ENCODE assay signal across 14 cellular contexts in genomic region chr19:54469496-54469934, GRCh38. TPM values are rescaled to one million over a fixed set of nuclear protein-coding genes. Genes with fewer than 3 reads are reported as not detected.
DNase-seq lines count a peak whose midpoint lies in the region; ATAC-seq and TF ChIP-seq lines count a peak whose summit lies in the region.
"Had no signal": no experiment of that assay in that cellular context is flagged by ENCODE, and none has a peak within 500 bp of the region (broad histone marks: within the 10 kb centered on the region; RNA-seq: fewer than 3 reads in every experiment).

No MANE protein-coding gene starts in this region.

- H3K4me3 Mint-ChIP-seq in endodermal cell: no peak overlapping the region

- H3K9me3 ChIP-seq in endodermal cell (ENCODE audit: control insufficient read depth, low read length) (no peaks in the 10 kb centered on the region), lung (ENCODE audit: control insufficient read depth in 2 of 2, insufficient read depth in 1 of 2, low read length in 1 of 2) (no peaks in the 10 kb centered on the region), upper lobe of right lung (no peaks in the 10 kb centered on the region)
- H3K9me3 ChIP-seq: ascending aorta had no signal

- H3K36me3 Mint-ChIP-seq in endodermal cell (ENCODE audit: low read depth): no peaks in the 10 kb centered on the region

- H3K9ac ChIP-seq in endodermal cell (ENCODE audit: extremely low read depth, low read length, poor library complexity, severe bottlenecking): no peak overlapping the region

- no peaks in the 10 kb centered on the region for H3K4me1 Mint-ChIP-seq in endodermal cell

- intact Hi-C loops in upper lobe of right lung (cut with DNase I): no loop called here

- H3K4me1 ChIP-seq in endodermal cell (ENCODE audit: control insufficient read depth, insufficient read depth, low read length): no peaks in the 10 kb centered on the region
- peaks cover 0 to 5% of the 10 kb centered on the region in 2 donors for H3K4me1 ChIP-seq in lung (ENCODE audit: control insufficient read depth in 2 of 2, insufficient read depth in 2 of 2, low read length in 2 of 2)
- H3K4me1 ChIP-seq in upper lobe of right lung: peaks cover 32% of the 10 kb centered on the region

- H3K27me3 ChIP-seq in endodermal cell (ENCODE audit: control insufficient read depth, insufficient read depth, low read length, poor library complexity, severe bottlenecking) (peaks cover 33% of the 10 kb centered on the region), lung (ENCODE audit: control insufficient read depth, insufficient read depth) (no peaks in the 10 kb centered on the region), upper lobe of right lung (peaks cover 24% of the 10 kb centered on the region)
- H3K27me3 ChIP-seq: ascending aorta had no signal

- no peak for ATAC-seq in lung (ENCODE audit: insufficient read depth, low FRiP score)
- ATAC-seq in upper lobe of right lung: no peak
- no peak for ATAC-seq in HG02938 (IDR thresholded peaks at IDR 0.05; ENCODE audit: unreplicated experiment)

- peaks cover 65% of the 10 kb centered on the region for H3K27me3 Mint-ChIP-seq in endodermal cell (ENCODE audit: insufficient read depth)

- H3K36me3 ChIP-seq in endodermal cell (ENCODE audit: control insufficient read depth, insufficient read depth, low read length) (no peaks in the 10 kb centered on the region), lung (ENCODE audit: control insufficient read depth in 2 of 2, insufficient read depth in 2 of 2, low read length in 2 of 2) (no peaks in the 10 kb centered on the region), upper lobe of right lung (no peaks in the 10 kb centered on the region)

- 59 to 74% methylated on average over 5 to 8 of the region's 8 CpGs for WGBS in endodermal cell (ENCODE audit: insufficient coverage in 1 of 2, insufficient read length in 1 of 2), 2 experiments
- 43 to 70% methylated on average over 8 of the region's 8 CpGs for WGBS in lung, 2 donors

- peak; percentile 16 for DNase-seq in NCI-H82 (lab: John Stamatoyannopoulos, UW)
- DNase-seq in NCI-H82 treated with DMSO at 0.1 percent for 48 hours (lab: John Stamatoyannopoulos, UW; ENCODE audit: unreplicated experiment): no peak
- peak; percentile 47 for DNase-seq in endodermal cell
- no peak for DNase-seq in lung (ENCODE audit: low spot score)
- no peak for DNase-seq in upper lobe of right lung
- no peak for DNase-seq in SK-N-DZ (ENCODE audit: low spot score)
- no peak for DNase-seq in iPS-NIHi7 (ENCODE audit: extremely low spot score)
- DNase-seq: NCI-H446, SIG-M5, trophoblast cell had no signal

- peaks cover 7% of the 10 kb centered on the region for H3K9me3 Mint-ChIP-seq in endodermal cell

- H3K4me3 ChIP-seq in endodermal cell (ENCODE audit: low read length) (no peak overlapping the region), lung (no peak overlapping the region), upper lobe of right lung (no peak overlapping the region)
- H3K4me3 ChIP-seq: ascending aorta, skin epidermis had no signal

- H3K27ac ChIP-seq in endodermal cell (ENCODE audit: low read depth, low read length) (no peak overlapping the region), lung (ENCODE audit: low read depth in 1 of 2, low read length in 1 of 2) (peak overlapping the region; percentile 28 to 51), upper lobe of right lung (peak overlapping the region; percentile 80)

- no peak overlapping the region for H3K27ac Mint-ChIP-seq in endodermal cell

- TF ChIP-seq CTCF in endodermal cell (conservative IDR thresholded peaks at IDR 0.05) (no peak), lung (IDR thresholded peaks at IDR 0.05; ENCODE audit: control extremely low read depth, extremely low read depth) (no peak), upper lobe of right lung (IDR thresholded peaks at IDR 0.05) (no peak)

RNA-seq across cellular contexts. Expression of gene CDC42EP5, which starts 3.6 kb away (rescaled TPM):
- total RNA-seq in endodermal cell (under 1 TPM in 1 of 2 donors, not detected in 1; 0.49 TPM), lung (10 to 100 TPM; 24.9 to 25.7 TPM), upper lobe of right lung (38.2 TPM)
- 7.0 TPM for polyA plus RNA-seq in endodermal cell (2013, experiment 1 of 2)
- 8.3 TPM for polyA plus RNA-seq in endodermal cell (2013, experiment 2 of 2)
- polyA plus RNA-seq in lung: 10 to 100 TPM; 15.8 to 17.8 TPM
- polyA plus RNA-seq in SK-N-DZ (2014; cell fraction: cytosol; rRNA removed): not detected in 2 replicates
- polyA plus RNA-seq in SK-N-DZ (2014; cell fraction: nucleus; rRNA removed): not detected in 2 replicates
- total RNA-seq: mononuclear cell had no signal

RNA-seq across cellular contexts. Expression of gene LENG9, which starts 5.9 kb away (rescaled TPM):
- total RNA-seq in endodermal cell (1 to 10 TPM; 2.5 to 3.5 TPM), lung (10 to 100 TPM in 1 of 2 donors, 1 to 10 TPM in 1; 1.8 to 13.8 TPM), upper lobe of right lung (7.2 TPM)
- polyA plus RNA-seq in endodermal cell (2013, experiment 1 of 2): 1.1 TPM
- 1.1 TPM for polyA plus RNA-seq in endodermal cell (2013, experiment 2 of 2)
- polyA plus RNA-seq in lung: 10 to 100 TPM in 1 of 2 donors, 1 to 10 TPM in 1; 4.6 to 11.9 TPM
- 0.26 TPM in 1 of 2 replicates, not detected in the other for polyA plus RNA-seq in SK-N-DZ (2014; cell fraction: cytosol; rRNA removed)
- not detected in 2 replicates for polyA plus RNA-seq in SK-N-DZ (2014; cell fraction: nucleus; rRNA removed)

RNA-seq across cellular contexts. Expression of gene LENG8, which starts 20.5 kb away (rescaled TPM):
- total RNA-seq in endodermal cell: 100 to 1,000 TPM; 139 to 171 TPM
- polyA plus RNA-seq in endodermal cell (2013, experiment 1 of 2): 171 TPM
- polyA plus RNA-seq in endodermal cell (2013, experiment 2 of 2): 130 TPM
- total RNA-seq in lung: 100 to 1,000 TPM in 1 of 2 donors, 10 to 100 TPM in 1; 75.1 to 199 TPM
- 100 to 1,000 TPM in 1 of 2 donors, 10 to 100 TPM in 1; 86.4 to 139 TPM for polyA plus RNA-seq in lung
- 191 TPM for total RNA-seq in upper lobe of right lung
- 19.1 and 29.0 TPM in 2 replicates for polyA plus RNA-seq in SK-N-DZ (2014; cell fraction: cytosol; rRNA removed)
- 111 and 200 TPM in 2 replicates for polyA plus RNA-seq in SK-N-DZ (2014; cell fraction: nucleus; rRNA removed)

RNA-seq across cellular contexts. Expression of gene LAIR2, which starts 33.1 kb away (rescaled TPM):
- total RNA-seq in endodermal cell (not detected), lung (not detected), upper lobe of right lung (not detected)
- not detected for polyA plus RNA-seq in endodermal cell (2013, experiment 1 of 2)
- not detected for polyA plus RNA-seq in endodermal cell (2013, experiment 2 of 2)
- 1 to 10 TPM in 1 of 2 donors, not detected in 1; 1.7 TPM for polyA plus RNA-seq in lung
- polyA plus RNA-seq in SK-N-DZ (2014; cell fraction: cytosol; rRNA removed): not detected in 2 replicates
- not detected in 2 replicates for polyA plus RNA-seq in SK-N-DZ (2014; cell fraction: nucleus; rRNA removed)
- total RNA-seq: ascending aorta had no signal

RNA-seq across cellular contexts. Expression of gene TTYH1, which starts 54.3 kb away (rescaled TPM):
- total RNA-seq in endodermal cell (1 to 10 TPM; 1.0 to 2.0 TPM), lung (under 1 TPM; 0.18 to 0.46 TPM), upper lobe of right lung (not detected)
- polyA plus RNA-seq in endodermal cell (2013, experiment 1 of 2): 342 TPM
- polyA plus RNA-seq in endodermal cell (2013, experiment 2 of 2): 263 TPM
- under 1 TPM in 1 of 2 donors, not detected in 1; 0.05 TPM for polyA plus RNA-seq in lung
- 0.68 TPM in 1 of 2 replicates, not detected in the other for polyA plus RNA-seq in SK-N-DZ (2014; cell fraction: cytosol; rRNA removed)
- not detected in 2 replicates for polyA plus RNA-seq in SK-N-DZ (2014; cell fraction: nucleus; rRNA removed)

Comparison
In these comparisons a context has a peak if more than half of its experiments do, and no peak if none do; other contexts are left out.
1. DNase-seq: peak in NCI-H82 (single experiment) and endodermal cell (single experiment); none in NCI-H82 treated with DMSO at 0.1 percent for 48 hours (single experiment), lung (single experiment), upper lobe of right lung (single experiment), SK-N-DZ (single experiment) and iPS-NIHi7 (single experiment).
2. RNA of gene CDC42EP5, which starts 3.6 kb away (total RNA-seq): 38.2 TPM in upper lobe of right lung (single experiment) and 24.9 to 25.7 TPM in lung; 0.49 TPM in endodermal cell; every median in the first group is over 10 times any median in the second.